Comparison of ENCODE assay signal across 27 cellular contexts in the genomic region with DNA sequence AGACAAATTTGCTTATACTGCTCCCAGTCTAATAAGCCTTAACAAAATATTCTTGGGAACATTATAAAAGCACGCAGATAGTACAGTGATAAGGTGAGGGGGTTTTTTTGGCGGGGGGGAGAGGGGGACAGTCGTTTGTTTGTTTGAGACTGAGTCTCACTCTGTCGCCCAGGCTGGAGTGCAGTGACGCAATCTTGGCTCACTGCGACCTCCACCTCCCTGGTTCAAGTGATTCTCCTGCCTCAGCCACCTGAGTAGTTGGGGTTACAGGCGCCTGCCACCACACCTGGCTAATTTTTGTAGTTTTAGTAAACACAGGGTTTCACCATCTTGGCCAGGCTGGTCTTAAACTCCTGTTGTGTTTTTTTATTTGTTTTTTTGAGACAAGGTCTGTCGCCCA.
"Had no signal": no experiment of that assay in that cellular context is flagged by ENCODE, and none has a peak within 500 bp of the region (broad histone marks: within the 10 kb centered on the region; RNA-seq: fewer than 3 reads in every experiment).

No MANE protein-coding gene starts in this region.

- H3K36me3 Mint-ChIP-seq: naive thymus-derived CD8-positive, alpha-beta T cell; neural progenitor cell; stimulated activated naive B cell treated with anti-CD40 and anti-IgM and Interleukin-4, amounts not matched to agents 10 μg/mL and 1 μg/mL and 100 μg/mL, for 72 hours; type B pancreatic cell had no signal

- ATAC-seq: heart right ventricle; left lobe of liver; lower lobe of right lung; naive thymus-derived CD8-positive, alpha-beta T cell; sciatic nerve; stimulated activated naive B cell treated with anti-CD40 and anti-IgM and Interleukin-4, amounts not matched to agents 10 μg/mL and 1 μg/mL and 100 μg/mL, for 72 hours; stimulated activated naive CD8-positive, alpha-beta T cell treated with anti-CD3 and anti-CD28 coated beads, Interleukin-15, Interleukin-2, amounts not matched to agents 100 U/mL and 50 U/mL, for 24 hours had no signal

- H3K36me3 ChIP-seq: heart right ventricle, lower lobe of right lung, neural progenitor cell, neutrophil, right atrium auricular region, stomach, thoracic aorta, tibial nerve, uterus had no signal

- H3K9me3 Mint-ChIP-seq: type B pancreatic cell had no signal

- H3K79me2 ChIP-seq: hepatocyte had no signal

- H3K4me1 Mint-ChIP-seq: naive thymus-derived CD8-positive, alpha-beta T cell; neural progenitor cell; stimulated activated naive B cell treated with anti-CD40 and anti-IgM and Interleukin-4, amounts not matched to agents 10 μg/mL and 1 μg/mL and 100 μg/mL, for 72 hours had no signal

- DNase-seq: heart right ventricle; islet precursor cell; lower lobe of right lung; mammary epithelial cell; mesenchymal stem cell; naive thymus-derived CD8-positive, alpha-beta T cell; occipital lobe; stimulated activated CD4-positive, alpha-beta T cell treated with anti-CD3 and anti-CD28 coated beads, Interleukin-12 subunit alpha, Interleukin-12 subunit beta, amount 100 ng/mL, for 4 hours; stimulated activated CD4-positive, alpha-beta T cell treated with anti-CD3 and anti-CD28 coated beads, Interleukin-15, amount 100 ng/mL, for 24 hours; stimulated activated CD4-positive, alpha-beta T cell treated with anti-CD3 and anti-CD28 coated beads, Interleukin-2, amount 100 ng/mL, for 24 hours; stimulated activated CD4-positive, alpha-beta T cell treated with anti-CD3 and anti-CD28 coated beads, Interleukin-4, amount 100 ng/mL, for 1 hour; stimulated activated naive B cell treated with anti-CD40 and anti-IgM and Interleukin-4, amounts not matched to agents 10 μg/mL and 1 μg/mL and 100 μg/mL, for 72 hours; stimulated activated naive CD8-positive, alpha-beta T cell treated with anti-CD3 and anti-CD28 coated beads, Interleukin-15, Interleukin-2, amounts not matched to agents 100 U/mL and 50 U/mL, for 24 hours; stomach; uterus had no signal

- H3K9me3 ChIP-seq: lower lobe of right lung, neutrophil, right atrium auricular region, stomach, thoracic aorta, uterus had no signal

- H3K27me3 Mint-ChIP-seq: progenitor cell of endocrine pancreas; stimulated activated naive B cell treated with anti-CD40 and anti-IgM and Interleukin-4, amounts not matched to agents 10 μg/mL and 1 μg/mL and 100 μg/mL, for 72 hours; type B pancreatic cell had no signal

- H3K4me3 Mint-ChIP-seq: naive thymus-derived CD8-positive, alpha-beta T cell; nephron; neural progenitor cell; stimulated activated naive B cell treated with anti-CD40 and anti-IgM and Interleukin-4, amounts not matched to agents 10 μg/mL and 1 μg/mL and 100 μg/mL, for 72 hours; type B pancreatic cell had no signal

- H3K9ac ChIP-seq: neural progenitor cell had no signal

- H3K4me2 ChIP-seq: hepatocyte, neural progenitor cell had no signal

- H3K4me1 ChIP-seq: heart right ventricle, lower lobe of right lung, neural progenitor cell, right atrium auricular region, stomach, tibial nerve, uterus had no signal

- H3K27ac ChIP-seq: heart right ventricle, hepatocyte, lower lobe of right lung, neural progenitor cell, neutrophil, right atrium auricular region, skin epidermis, stomach, thoracic aorta, tibial nerve, uterus had no signal

- H3K4me3 ChIP-seq: heart right ventricle, hepatocyte, lower lobe of right lung, neural progenitor cell, right atrium auricular region, skin epidermis, stomach, thoracic aorta, tibial nerve, uterus had no signal

- H3K27ac Mint-ChIP-seq: nephron; neural progenitor cell; progenitor cell of endocrine pancreas; stimulated activated naive B cell treated with anti-CD40 and anti-IgM and Interleukin-4, amounts not matched to agents 10 μg/mL and 1 μg/mL and 100 μg/mL, for 72 hours; type B pancreatic cell had no signal

- H3K27me3 ChIP-seq: heart right ventricle, hepatocyte, neural progenitor cell, neutrophil, right atrium auricular region, stomach, tibial nerve, uterus had no signal

- H2AFZ ChIP-seq: hepatocyte, neural progenitor cell had no signal
